ENCODE assay signal across 8 cellular contexts in the genomic region with DNA sequence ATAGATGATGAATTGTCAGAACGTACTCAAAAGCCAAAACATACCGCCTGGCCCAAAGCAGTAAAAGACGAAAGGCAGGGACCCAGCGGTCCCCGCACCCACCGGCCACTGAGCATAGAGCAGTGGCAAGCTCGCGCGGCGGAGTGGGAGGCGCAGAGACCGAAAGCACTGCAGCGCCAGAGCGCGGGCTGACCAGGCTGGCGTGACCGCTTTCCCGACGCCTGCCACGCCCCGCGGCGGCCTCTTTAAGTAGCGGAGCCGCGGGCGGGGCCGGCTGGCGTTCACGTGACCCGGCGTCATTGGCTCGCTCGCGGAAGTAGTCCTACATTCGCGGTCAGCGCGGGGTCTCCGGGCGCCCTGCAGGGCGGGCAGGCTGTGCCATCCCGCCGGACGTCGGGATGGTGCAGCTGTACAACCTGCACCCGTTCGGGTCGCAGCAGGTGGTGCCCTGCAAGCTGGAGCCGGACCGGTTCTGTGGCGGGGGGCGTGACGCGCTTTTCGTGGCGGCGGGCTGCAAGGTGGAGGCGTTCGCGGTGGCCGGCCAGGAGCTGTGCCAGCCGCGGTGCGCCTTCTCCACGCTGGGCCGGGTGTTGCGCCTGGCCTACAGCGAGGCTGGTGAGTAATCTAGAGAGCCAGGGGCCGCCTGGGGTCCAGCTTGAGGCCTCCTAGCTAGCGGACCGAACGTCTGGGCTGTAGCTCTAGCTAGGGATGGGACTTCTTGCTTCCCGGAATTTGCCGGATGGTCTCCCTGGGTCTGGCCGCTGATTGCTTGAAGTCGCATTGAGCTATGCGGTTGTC. TPM values are rescaled to one million over a fixed set of nuclear protein-coding genes. Genes with fewer than 3 reads are reported as not detected.
DNase-seq lines count a peak whose midpoint lies in the region; ATAC-seq and TF ChIP-seq lines count a peak whose summit lies in the region.

A gene with protein sequence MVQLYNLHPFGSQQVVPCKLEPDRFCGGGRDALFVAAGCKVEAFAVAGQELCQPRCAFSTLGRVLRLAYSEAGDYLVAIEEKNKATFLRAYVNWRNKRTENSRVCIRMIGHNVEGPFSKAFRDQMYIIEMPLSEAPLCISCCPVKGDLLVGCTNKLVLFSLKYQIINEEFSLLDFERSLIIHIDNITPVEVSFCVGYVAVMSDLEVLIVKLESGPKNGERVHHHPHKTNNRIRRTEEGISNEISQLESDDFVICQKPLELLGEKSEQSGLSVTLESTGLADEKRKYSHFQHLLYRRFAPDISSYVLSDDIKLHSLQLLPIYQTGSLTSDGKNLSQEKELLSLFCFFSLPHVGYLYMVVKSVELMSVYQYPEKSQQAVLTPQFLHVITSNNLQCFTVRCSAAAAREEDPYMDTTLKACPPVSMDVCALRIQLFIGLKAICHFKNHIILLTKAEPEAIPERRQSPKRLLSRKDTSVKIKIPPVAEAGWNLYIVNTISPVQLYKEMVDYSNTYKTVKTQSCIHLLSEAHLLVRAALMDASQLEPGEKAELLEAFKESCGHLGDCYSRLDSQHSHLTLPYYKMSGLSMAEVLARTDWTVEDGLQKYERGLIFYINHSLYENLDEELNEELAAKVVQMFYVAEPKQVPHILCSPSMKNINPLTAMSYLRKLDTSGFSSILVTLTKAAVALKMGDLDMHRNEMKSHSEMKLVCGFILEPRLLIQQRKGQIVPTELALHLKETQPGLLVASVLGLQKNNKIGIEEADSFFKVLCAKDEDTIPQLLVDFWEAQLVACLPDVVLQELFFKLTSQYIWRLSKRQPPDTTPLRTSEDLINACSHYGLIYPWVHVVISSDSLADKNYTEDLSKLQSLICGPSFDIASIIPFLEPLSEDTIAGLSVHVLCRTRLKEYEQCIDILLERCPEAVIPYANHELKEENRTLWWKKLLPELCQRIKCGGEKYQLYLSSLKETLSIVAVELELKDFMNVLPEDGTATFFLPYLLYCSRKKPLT (plus strand): TSS at position 313 of the 798 bp plus-strand sequence. CDS start 86 bp downstream, at position 399.

- H3K36me3 ChIP-seq in prostate gland, result no peaks in the 10 kb centered on the region

- H3K27me3 ChIP-seq in prostate gland (replicated peaks; ENCODE audit: insufficient read depth), result no peaks in the 10 kb centered on the region

- peak in 2 of 4 experiments; percentile 17 to 28 for TF ChIP-seq CTCF in prostate gland (IDR thresholded peaks at IDR 0.05)

- H3K4me1 ChIP-seq in prostate gland (replicated peaks), result no peaks in the 10 kb centered on the region

- H3K9me3 ChIP-seq in prostate gland, result no peaks in the 10 kb centered on the region

- WGBS in prostate gland, result under 1% methylated on average over 66 of the region's 78 CpGs

- peak; percentile 13 for DNase-seq in NCI-H1694 (lab: John Stamatoyannopoulos, UW)
- peak; percentile 83 for DNase-seq in amniotic stem cell (lab: John Stamatoyannopoulos, UW)
- peak; percentile 95 for DNase-seq in left cardiac atrium
- peak; percentile 89 for DNase-seq in prostate gland (ENCODE audit: low spot score)
- peak; percentile 93 for DNase-seq in ureter (ENCODE audit: low spot score)

- intact Hi-C loops in T-helper 1 cell treated with Interleukin-12 subunit alpha and Interleukin-12 subunit beta and Interleukin-4 antibody, amounts not matched to agents 30 ng/mL and 1 ng/mL, for 36 hours (cut with micrococcal nuclease), result loop anchor here (1.0 to 2.0 kb wide), 9 partner anchors 9 to 1417 kb away; a partner anchor contains a TSS
- intact Hi-C loops in left cardiac atrium (cut with DNase I) (loop anchor here in 1 of 2 donors (10.0 kb wide), 1 partner anchor 355 kb away; no protein-coding TSS in a partner anchor), prostate gland (cut with DNase I) (loop anchor here (5.0 to 10.0 kb wide), 3 partner anchors 42 to 172 kb away; a partner anchor contains a TSS)

- peak within 1 kb of the TSS; percentile 96 for H3K4me3 ChIP-seq in prostate gland

- peak; percentile 98 for TF ChIP-seq POLR2A in prostate gland (IDR thresholded peaks at IDR 0.05)

- peak; percentile 75 for ATAC-seq in GM18499 (IDR thresholded peaks at IDR 0.05; ENCODE audit: insufficient read depth, unreplicated experiment)
- peak; percentile 83 for ATAC-seq in HG02938 (IDR thresholded peaks at IDR 0.05; ENCODE audit: unreplicated experiment)
- ATAC-seq in left cardiac atrium, result peak; percentile 99

- peak within 1 kb of the TSS; percentile 78 to 84 for H3K27ac ChIP-seq in prostate gland

RNA-seq across cellular contexts. Expression of the gene that starts here (rescaled TPM):
- 19.1 and 20.9 TPM in 2 replicates for total RNA-seq in T-helper 1 cell treated with Interleukin-12 subunit alpha and Interleukin-12 subunit beta and Interleukin-4 antibody, amounts not matched to agents 30 ng/mL and 1 ng/mL, for 36 hours
- total RNA-seq in left cardiac atrium (1 to 10 TPM; 7.7 to 9.7 TPM), prostate gland (10 to 100 TPM; 17.6 to 25.2 TPM), ureter (27.5 TPM)

Comparison
In these comparisons a context has a peak if more than half of its experiments do, and no peak if none do; other contexts are left out.
1. Peak in every context shown above with its lines: DNase-seq, ATAC-seq, H3K4me3 ChIP-seq and H3K27ac ChIP-seq.
2. DNase-seq: peak in every context shown above with its lines; median percentile 95 in left cardiac atrium; 93 in ureter; 89 in prostate gland; 83 in amniotic stem cell; 13 in NCI-H1694.